In genomic region chr16:74578433-74578832, GRCh38 we compare ENCODE assay signal across 1 cellular context.
A peak's percentile ranks its signal among the peaks of the same experiment; 100 is the strongest.
TF ChIP-seq lines count a peak whose summit lies in the region.

No MANE protein-coding gene starts in this region.

TF ChIP-seq in HCT116, 20 proteins besides CTCF, POLR2A, EP300 and RAD21:
- TF ChIP-seq ZBTB33 (IDR thresholded peaks at IDR 0.05; ENCODE audit: extremely low read depth, insufficient replicate concordance, low read length) (no peak), CBX3 (IDR thresholded peaks at IDR 0.05; ENCODE audit: low read depth) (no peak), SRF (IDR thresholded peaks at IDR 0.05; ENCODE audit: low read depth) (no peak; the same call in 1 of the 2 replicates), SP1 (IDR thresholded peaks at IDR 0.05; ENCODE audit: low read depth) (no peak), POLR2AphosphoS5 (IDR thresholded peaks at IDR 0.05; ENCODE audit: low read depth, low read length) (no peak), MAX (IDR thresholded peaks at IDR 0.05) (peak; percentile 42)
